10 cellular contexts compared by ENCODE assay signal in genomic region chr12:107736914-107737313, GRCh38. TPM values are rescaled to one million over a fixed set of nuclear protein-coding genes. Genes with fewer than 3 reads are reported as not detected.
DNase-seq lines count a peak whose midpoint lies in the region; ATAC-seq and TF ChIP-seq lines count a peak whose summit lies in the region.
"Had no signal": no experiment of that assay in that cellular context is flagged by ENCODE, and none has a peak within 500 bp of the region (broad histone marks: within the 10 kb centered on the region; RNA-seq: fewer than 3 reads in every experiment).

No MANE protein-coding gene starts in this region.

- peak overlapping the region; percentile 53 for H3K4me3 Mint-ChIP-seq in activated B cell treated with CpG ODN at 0.5 μM for 24 hours

- peaks cover 72% of the 10 kb centered on the region for H3K4me1 Mint-ChIP-seq in activated B cell treated with CpG ODN at 0.5 μM for 24 hours

- POLR2A ChIA-PET in activated B cell treated with CpG ODN at 0.5 μM for 24 hours (lab: Charles Lee) = interaction anchor here (0.6 to 1.5 kb wide), 7 partner anchors 12 to 183 kb away, joined by 3 to 9 read pairs (median 4); partner anchors contain the start of gene PWP1

- TF ChIP-seq CTCF in GM12875 (IDR thresholded peaks at IDR 0.05; ENCODE audit: borderline replicate concordance, insufficient read depth, low read depth, low read length) (0 out of 2 replicates have a peak, but pooled peaks have one; percentile 22), activated B cell treated with CpG ODN at 0.5 μM for 24 hours (IDR thresholded peaks at IDR 0.05) (no peak)

- H3K27ac Mint-ChIP-seq in activated B cell treated with CpG ODN at 0.5 μM for 24 hours = peak overlapping the region; percentile 93

- DNase-seq in activated B cell treated with CpG ODN at 0.5 μM for 24 hours (peak; percentile 53), superior temporal gyrus (ENCODE audit: extremely low spot score) (no peak), Right ventricle myocardium superior (no peak), NCI-H345 (lab: John Stamatoyannopoulos, UW) (no peak)
- no peak for DNase-seq in stimulated activated CD4-positive, alpha-beta T cell treated with anti-CD3 and anti-CD28 coated beads, Interleukin-2, amount 100 ng/mL, for 48 hours
- DNase-seq: lower lobe of right lung, NCI-H1930 had no signal

- intact Hi-C loops in activated B cell treated with CpG ODN at 0.5 μM for 24 hours (cut with micrococcal nuclease) = loop anchor here (1.0 to 5.0 kb wide), 5 partner anchors 24 to 824 kb away; partner anchors contain the start of genes PRDM4, PWP1 and SART3
- intact Hi-C loops in Right ventricle myocardium superior (cut with DNase I) = no loop called here

- H3K36me3 Mint-ChIP-seq in activated B cell treated with CpG ODN at 0.5 μM for 24 hours (ENCODE audit: low read depth) = peaks cover 91% of the 10 kb centered on the region

- CTCF ChIA-PET in activated B cell treated with CpG ODN at 0.5 μM for 24 hours (lab: Charles Lee) = interaction anchor here (0.5 to 2.2 kb wide), 4 partner anchors 23 to 191 kb away, joined by 3 to 6 read pairs (median 3); no protein-coding TSS in a partner anchor

- H3K9me3 Mint-ChIP-seq in activated B cell treated with CpG ODN at 0.5 μM for 24 hours = peaks cover 4% of the 10 kb centered on the region

- ATAC-seq in GM21360 (IDR thresholded peaks at IDR 0.05; ENCODE audit: unreplicated experiment) = peak; percentile 83
- peak; percentile 87 for ATAC-seq in HG03196 (IDR thresholded peaks at IDR 0.05; ENCODE audit: unreplicated experiment)
- peak; percentile 99 for ATAC-seq in activated B cell treated with CpG ODN at 0.5 μM for 24 hours (ENCODE audit: low read depth)
- no peak for ATAC-seq in Right ventricle myocardium superior (ENCODE audit: poor library complexity)

- no peaks in the 10 kb centered on the region for H3K27me3 Mint-ChIP-seq in activated B cell treated with CpG ODN at 0.5 μM for 24 hours

- H3K4me3 ChIP-seq in GM12875 (ENCODE audit: low read depth, low read length) = no peak overlapping the region
- H3K4me3 ChIP-seq: lower lobe of right lung had no signal

RNA-seq across cellular contexts. Expression of gene PRDM4, which starts 24.0 kb away (rescaled TPM):
- total RNA-seq in activated B cell treated with CpG ODN at 0.5 μM for 24 hours = 37.8 and 45.2 TPM in 2 replicates
- total RNA-seq in Right ventricle myocardium superior = 13.3 TPM

RNA-seq across cellular contexts. Expression of gene ASCL4, which starts 37.6 kb away (rescaled TPM):
- not detected in 2 replicates for total RNA-seq in activated B cell treated with CpG ODN at 0.5 μM for 24 hours
- total RNA-seq in Right ventricle myocardium superior = not detected
- total RNA-seq: lower lobe of right lung had no signal

RNA-seq across cellular contexts. Expression of gene PWP1, which starts 51.3 kb away (rescaled TPM):
- total RNA-seq in activated B cell treated with CpG ODN at 0.5 μM for 24 hours (49.4 and 53.5 TPM in 2 replicates), Right ventricle myocardium superior (9.4 TPM)
